1 cellular context compared by ENCODE assay signal in the genomic region with DNA sequence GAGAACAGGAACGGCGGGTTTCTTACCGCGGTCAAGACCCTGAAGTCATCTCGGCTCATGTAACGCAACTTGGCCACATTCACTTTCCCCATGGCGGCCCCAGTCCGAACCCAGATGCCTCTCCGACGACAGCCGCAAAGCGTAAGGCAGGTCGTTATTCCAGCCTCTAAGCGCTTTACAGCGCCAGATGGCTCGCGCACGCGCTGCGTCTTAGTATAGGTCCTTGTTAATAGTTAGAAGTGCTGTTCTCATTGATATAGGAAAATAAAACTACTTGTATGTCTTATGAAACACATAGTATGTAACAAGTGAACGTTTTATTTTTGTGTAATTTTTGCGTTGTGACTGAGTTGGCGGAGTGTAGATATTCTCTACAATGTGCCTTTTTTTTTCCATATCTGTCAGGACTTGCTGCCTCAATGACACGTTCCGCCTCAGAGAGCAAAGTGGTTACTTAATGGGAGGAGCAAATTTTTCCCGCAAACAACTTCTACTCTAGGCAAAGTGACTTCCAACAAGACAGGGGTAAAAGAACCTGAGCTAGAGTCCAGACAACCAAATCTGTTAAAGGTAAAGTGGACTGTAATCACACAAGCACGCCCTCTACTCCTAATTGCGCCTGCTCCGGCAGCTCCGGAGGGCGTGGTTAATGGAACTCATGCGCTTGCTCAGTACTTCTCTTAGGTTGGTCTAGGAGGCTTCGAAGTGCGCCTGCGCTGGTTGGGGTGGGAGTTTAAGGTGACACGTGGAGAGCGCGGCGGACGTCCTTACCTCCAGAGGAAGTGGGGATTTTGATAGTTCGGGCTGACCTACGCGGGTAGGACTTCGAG.
TF ChIP-seq lines count a peak whose summit lies in the region.

A gene (minus strand): TSS at position 148 of the 830 bp plus-strand sequence. CDS start 56 bp downstream, at position 92.

TF ChIP-seq in SK-N-SH, 30 proteins besides CTCF, POLR2A, EP300 and RAD21 (continued from another document):
- TF ChIP-seq, protein P1, sequence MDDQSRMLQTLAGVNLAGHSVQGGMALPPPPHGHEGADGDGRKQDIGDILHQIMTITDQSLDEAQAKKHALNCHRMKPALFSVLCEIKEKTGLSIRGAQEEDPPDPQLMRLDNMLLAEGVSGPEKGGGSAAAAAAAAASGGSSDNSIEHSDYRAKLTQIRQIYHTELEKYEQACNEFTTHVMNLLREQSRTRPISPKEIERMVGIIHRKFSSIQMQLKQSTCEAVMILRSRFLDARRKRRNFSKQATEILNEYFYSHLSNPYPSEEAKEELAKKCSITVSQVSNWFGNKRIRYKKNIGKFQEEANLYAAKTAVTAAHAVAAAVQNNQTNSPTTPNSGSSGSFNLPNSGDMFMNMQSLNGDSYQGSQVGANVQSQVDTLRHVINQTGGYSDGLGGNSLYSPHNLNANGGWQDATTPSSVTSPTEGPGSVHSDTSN (IDR thresholded peaks at IDR 0.05), result no peak
- TF ChIP-seq TAF1 (IDR thresholded peaks at IDR 0.05; ENCODE audit: borderline replicate concordance, low read depth, low read length) (peak; percentile 90), SIN3A (IDR thresholded peaks at IDR 0.05; ENCODE audit: borderline replicate concordance, low read depth, low read length) (peak; percentile 73; the same call in 1 of the 2 replicates), CHD2 (IDR thresholded peaks at IDR 0.05; ENCODE audit: low read length, partially characterized antibody) (peak; percentile 40), YY1 (IDR thresholded peaks at IDR 0.05; ENCODE audit: low read depth) (peak; percentile 80), GABPA (IDR thresholded peaks at IDR 0.05; ENCODE audit: low read depth) (no peak)
- TF ChIP-seq, protein P2, sequence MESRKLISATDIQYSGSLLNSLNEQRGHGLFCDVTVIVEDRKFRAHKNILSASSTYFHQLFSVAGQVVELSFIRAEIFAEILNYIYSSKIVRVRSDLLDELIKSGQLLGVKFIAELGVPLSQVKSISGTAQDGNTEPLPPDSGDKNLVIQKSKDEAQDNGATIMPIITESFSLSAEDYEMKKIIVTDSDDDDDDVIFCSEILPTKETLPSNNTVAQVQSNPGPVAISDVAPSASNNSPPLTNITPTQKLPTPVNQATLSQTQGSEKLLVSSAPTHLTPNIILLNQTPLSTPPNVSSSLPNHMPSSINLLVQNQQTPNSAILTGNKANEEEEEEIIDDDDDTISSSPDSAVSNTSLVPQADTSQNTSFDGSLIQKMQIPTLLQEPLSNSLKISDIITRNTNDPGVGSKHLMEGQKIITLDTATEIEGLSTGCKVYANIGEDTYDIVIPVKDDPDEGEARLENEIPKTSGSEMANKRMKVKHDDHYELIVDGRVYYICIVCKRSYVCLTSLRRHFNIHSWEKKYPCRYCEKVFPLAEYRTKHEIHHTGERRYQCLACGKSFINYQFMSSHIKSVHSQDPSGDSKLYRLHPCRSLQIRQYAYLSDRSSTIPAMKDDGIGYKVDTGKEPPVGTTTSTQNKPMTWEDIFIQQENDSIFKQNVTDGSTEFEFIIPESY (IDR thresholded peaks at IDR 0.05; ENCODE audit: borderline replicate concordance, low read depth), result no peak
